16 cellular contexts compared by ENCODE assay signal in genomic region chr6:64083261-64083660, GRCh38.
"Had no signal": no experiment of that assay in that cellular context is flagged by ENCODE, and none has a peak within 500 bp of the region (broad histone marks: within the 10 kb centered on the region; RNA-seq: fewer than 3 reads in every experiment).

No MANE protein-coding gene starts in this region.

- DNase-seq: activated CD4-positive, alpha-beta memory T cell treated with anti-CD3 and anti-CD28 coated beads for 36 hours; activated CD4-positive, alpha-beta T cell treated with anti-CD3 and anti-CD28 coated beads for 1 hour; activated CD8-positive, alpha-beta memory T cell treated with anti-CD3 and anti-CD28 coated beads, Interleukin-2, amount 10 ng/mL, durations not matched to agents 7 days and 5 days; activated naive CD4-positive, alpha-beta T cell treated with anti-CD3 and anti-CD28 coated beads, Interleukin-2, amount 10 ng/mL, durations not matched to agents 7 days and 5 days; activated T-cell treated with anti-CD3 and anti-CD28 coated beads, Interleukin-2, amount 50 U/mL, for 1 hour; cerebellar nuclear complex; effector memory CD4-positive, alpha-beta T cell; foreskin fibroblast; glutamatergic neuron; left ventricle myocardium inferior; naive thymus-derived CD8-positive, alpha-beta T cell; pancreas; stimulated activated CD4-positive, alpha-beta T cell treated with anti-CD3 and anti-CD28 coated beads, Interleukin-1b, Interleukin-23, amount 100 ng/mL, for 48 hours; stimulated activated naive CD8-positive, alpha-beta T cell treated with anti-CD3 and anti-CD28 coated beads, Interleukin-15, amount 100 ng/mL, for 72 hours; testis; upper lobe of right lung had no signal

- ATAC-seq: activated CD8-positive, alpha-beta memory T cell treated with anti-CD3 and anti-CD28 coated beads, Interleukin-2, amount 10 ng/mL, durations not matched to agents 7 days and 5 days; naive thymus-derived CD8-positive, alpha-beta T cell; pancreas; stimulated activated naive CD8-positive, alpha-beta T cell treated with anti-CD3 and anti-CD28 coated beads, Interleukin-15, amount 100 ng/mL, for 72 hours; upper lobe of right lung had no signal
